In genomic region chr3:109803274-109803673, GRCh38 we compare ENCODE assay signal across 12 cellular contexts.
DNase-seq lines count a peak whose midpoint lies in the region; ATAC-seq and TF ChIP-seq lines count a peak whose summit lies in the region.
"Had no signal": no experiment of that assay in that cellular context is flagged by ENCODE, and none has a peak within 500 bp of the region (broad histone marks: within the 10 kb centered on the region; RNA-seq: fewer than 3 reads in every experiment).

No MANE protein-coding gene starts in this region.

- H3K4me1 Mint-ChIP-seq in activated CD8-positive, alpha-beta T cell treated with anti-CD3 and anti-CD28 coated beads, Interleukin-2, amount 10 ng/mL, durations not matched to agents 7 days and 5 days (ENCODE audit: low read depth), result peaks cover 47% of the 10 kb centered on the region
- H3K4me1 Mint-ChIP-seq in activated CD8-positive, alpha-beta T cell treated with anti-CD3 and anti-CD28 coated beads for 36 hours (ENCODE audit: low read depth), result peaks cover 50% of the 10 kb centered on the region

- H4K20me1 ChIP-seq in OCI-LY7 (ENCODE audit: insufficient read depth, low read length) (no peaks in the 10 kb centered on the region), fibroblast of lung (ENCODE audit: control insufficient read depth, extremely low read depth, insufficient read depth, low read length) (no peaks in the 10 kb centered on the region)

- H3K9ac ChIP-seq in fibroblast of lung (ENCODE audit: insufficient read depth, low read length), result no peak overlapping the region

- H3K4me2 ChIP-seq in OCI-LY7 (ENCODE audit: low read length), result no peak overlapping the region
- no peak overlapping the region for H3K4me2 ChIP-seq in fibroblast of lung (ENCODE audit: extremely low read depth, insufficient read depth, low read length)

- H3K36me3 Mint-ChIP-seq in activated CD8-positive, alpha-beta T cell treated with anti-CD3 and anti-CD28 coated beads, Interleukin-2, amount 10 ng/mL, durations not matched to agents 7 days and 5 days (ENCODE audit: low read depth), result peaks cover 39% of the 10 kb centered on the region
- peaks cover 10% of the 10 kb centered on the region for H3K36me3 Mint-ChIP-seq in activated CD8-positive, alpha-beta T cell treated with anti-CD3 and anti-CD28 coated beads for 36 hours (ENCODE audit: low read depth)

- H3K27ac Mint-ChIP-seq in activated CD8-positive, alpha-beta T cell treated with anti-CD3 and anti-CD28 coated beads, Interleukin-2, amount 10 ng/mL, durations not matched to agents 7 days and 5 days, result peak overlapping the region; percentile 2
- no peak overlapping the region for H3K27ac Mint-ChIP-seq in activated CD8-positive, alpha-beta T cell treated with anti-CD3 and anti-CD28 coated beads for 36 hours

- peaks cover 23% of the 10 kb centered on the region for H3K9me3 Mint-ChIP-seq in activated CD8-positive, alpha-beta T cell treated with anti-CD3 and anti-CD28 coated beads, Interleukin-2, amount 10 ng/mL, durations not matched to agents 7 days and 5 days (ENCODE audit: insufficient read depth)
- H3K9me3 Mint-ChIP-seq in activated CD8-positive, alpha-beta T cell treated with anti-CD3 and anti-CD28 coated beads for 36 hours, result peaks cover 19% of the 10 kb centered on the region

- H3K4me3 Mint-ChIP-seq in activated CD8-positive, alpha-beta T cell treated with anti-CD3 and anti-CD28 coated beads, Interleukin-2, amount 10 ng/mL, durations not matched to agents 7 days and 5 days, result no peak overlapping the region
- no peak overlapping the region for H3K4me3 Mint-ChIP-seq in activated CD8-positive, alpha-beta T cell treated with anti-CD3 and anti-CD28 coated beads for 36 hours

- no TSS peak for BruUV-seq in OCI-LY7 (replicated peaks; lab: Mats Ljungman, UMichigan)

- H3K36me3 ChIP-seq in OCI-LY7 (ENCODE audit: insufficient read depth, low read length), result no peaks in the 10 kb centered on the region
- no peaks in the 10 kb centered on the region for H3K36me3 ChIP-seq in fibroblast of lung (ENCODE audit: control insufficient read depth, insufficient read depth, low read length)
- H3K36me3 ChIP-seq in thoracic aorta, result no peaks in the 10 kb centered on the region
- no peaks in the 10 kb centered on the region for H3K36me3 ChIP-seq in vagina

- H3K27me3 ChIP-seq in fibroblast of lung (ENCODE audit: control insufficient read depth, insufficient read depth, low read length), result no peaks in the 10 kb centered on the region
- H3K27me3 ChIP-seq in thoracic aorta (replicated peaks; ENCODE audit: insufficient read depth), result no peaks in the 10 kb centered on the region
- no peaks in the 10 kb centered on the region for H3K27me3 ChIP-seq in vagina

- no peaks in the 10 kb centered on the region for H3K79me2 ChIP-seq in OCI-LY7 (ENCODE audit: insufficient read depth, low read depth, low read length)
- no peaks in the 10 kb centered on the region for H3K79me2 ChIP-seq in fibroblast of lung (ENCODE audit: control insufficient read depth, insufficient read depth, low read length)

- H3K4me1 ChIP-seq in OCI-LY7 (ENCODE audit: insufficient read depth, low read length, poor library complexity, severe bottlenecking) (no peaks in the 10 kb centered on the region), fibroblast of lung (ENCODE audit: control insufficient read depth, extremely low read depth, insufficient read depth, low read length) (peaks cover 2% of the 10 kb centered on the region), thoracic aorta (ENCODE audit: control insufficient read depth in 1 of 2, low read depth in 2 of 2) (no peaks in the 10 kb centered on the region), vagina (no peaks in the 10 kb centered on the region)

- TF ChIP-seq CTCF in activated CD8-positive, alpha-beta T cell treated with anti-CD3 and anti-CD28 coated beads for 36 hours (IDR thresholded peaks at IDR 0.05), result no peak
- TF ChIP-seq CTCF in OCI-LY7 (conservative IDR thresholded peaks at IDR 0.05; ENCODE audit: low read length), result peak; percentile 34; the same call in 1 of the 2 replicates
- TF ChIP-seq CTCF in fibroblast of lung (conservative IDR thresholded peaks at IDR 0.05 in 1 of 2, IDR thresholded peaks at IDR 0.05 in 1 of 2; ENCODE audit: low read depth in 1 of 2, low read length in 2 of 2), result peak; percentile 24 to 34
- peak; percentile 7 for TF ChIP-seq CTCF in thoracic aorta (IDR thresholded peaks at IDR 0.05)
- TF ChIP-seq CTCF in vagina (IDR thresholded peaks at IDR 0.05), result no peak

- H3K27ac ChIP-seq in OCI-LY7 (ENCODE audit: low read depth, low read length, poor library complexity, severe bottlenecking) (no peak overlapping the region), fibroblast of lung (ENCODE audit: insufficient read depth, low read length) (no peak overlapping the region), thoracic aorta (no peak overlapping the region), vagina (no peak overlapping the region)

- no peaks in the 10 kb centered on the region for H3K27me3 Mint-ChIP-seq in activated CD8-positive, alpha-beta T cell treated with anti-CD3 and anti-CD28 coated beads, Interleukin-2, amount 10 ng/mL, durations not matched to agents 7 days and 5 days (ENCODE audit: low read depth)
- no peaks in the 10 kb centered on the region for H3K27me3 Mint-ChIP-seq in activated CD8-positive, alpha-beta T cell treated with anti-CD3 and anti-CD28 coated beads for 36 hours

- POLR2A ChIA-PET in activated CD8-positive, alpha-beta T cell treated with anti-CD3 and anti-CD28 coated beads, Interleukin-2, amount 10 ng/mL, durations not matched to agents 7 days and 5 days (lab: Charles Lee), result interaction anchor here (0.7 kb wide), 1 partner anchor 324 kb away, joined by 3 read pairs; no protein-coding TSS in a partner anchor
- POLR2A ChIA-PET in activated CD8-positive, alpha-beta T cell treated with anti-CD3 and anti-CD28 coated beads for 36 hours (lab: Charles Lee), result no interaction called here
- POLR2A ChIA-PET in OCI-LY7 (lab: Charles Lee), result no interaction called here

- intact Hi-C loops in activated CD8-positive, alpha-beta T cell treated with anti-CD3 and anti-CD28 coated beads for 36 hours (cut with micrococcal nuclease), result loop anchor here (10.0 kb wide), 1 partner anchor 1742 kb away; the partner anchor contains the start of gene CD96
- intact Hi-C loops in OCI-LY7 (cut with micrococcal nuclease; ENCODE audit: unreplicated experiment), result no loop called here
- intact Hi-C loops in vagina (cut with DNase I), result no loop called here

- CTCF ChIA-PET in activated CD8-positive, alpha-beta T cell treated with anti-CD3 and anti-CD28 coated beads, Interleukin-2, amount 10 ng/mL, durations not matched to agents 7 days and 5 days (lab: Charles Lee), result interaction anchor here (3.5 kb wide), 1 partner anchor 10 kb away, joined by 13 read pairs; no protein-coding TSS in a partner anchor
- CTCF ChIA-PET in activated CD8-positive, alpha-beta T cell treated with anti-CD3 and anti-CD28 coated beads for 36 hours (lab: Charles Lee), result interaction anchor here (1.4 to 3.2 kb wide), 2 partner anchors 10 to 50 kb away, joined by 4 to 18 read pairs; no protein-coding TSS in a partner anchor
- CTCF ChIA-PET in OCI-LY7 (lab: Charles Lee; ENCODE audit: unreplicated experiment), result no interaction called here

- no peaks in the 10 kb centered on the region for H3K9me2 ChIP-seq in OCI-LY7 (ENCODE audit: insufficient read depth, low read length)

- no peak for ATAC-seq in activated CD8-positive, alpha-beta T cell treated with anti-CD3 and anti-CD28 coated beads, Interleukin-2, amount 10 ng/mL, durations not matched to agents 7 days and 5 days
- no peak for ATAC-seq in activated CD8-positive, alpha-beta T cell treated with anti-CD3 and anti-CD28 coated beads for 36 hours
- no peak for ATAC-seq in thoracic aorta (ENCODE audit: insufficient number of reproducible peaks, low FRiP score, low read depth)
- no peak for ATAC-seq in GM21360 (IDR thresholded peaks at IDR 0.05; ENCODE audit: unreplicated experiment)
- ATAC-seq in HG03097 (IDR thresholded peaks at IDR 0.05; ENCODE audit: low FRiP score, unreplicated experiment), result no peak

- TF ChIP-seq POLR2A in vagina (IDR thresholded peaks at IDR 0.05), result no peak

- H3K9me3 ChIP-seq in OCI-LY7 (ENCODE audit: low read length), result no peaks in the 10 kb centered on the region
- H3K9me3 ChIP-seq in fibroblast of lung (ENCODE audit: control insufficient read depth, insufficient read depth, low read depth, low read length), result no peaks in the 10 kb centered on the region
- no peaks in the 10 kb centered on the region for H3K9me3 ChIP-seq in thoracic aorta
- no peaks in the 10 kb centered on the region for H3K9me3 ChIP-seq in vagina

- DNase-seq in activated CD8-positive, alpha-beta T cell treated with anti-CD3 and anti-CD28 coated beads, Interleukin-2, amount 10 ng/mL, durations not matched to agents 7 days and 5 days, result no peak
- no peak for DNase-seq in activated CD8-positive, alpha-beta T cell treated with anti-CD3 and anti-CD28 coated beads for 36 hours
- DNase-seq in OCI-LY7 (ENCODE audit: low spot score) (no peak), fibroblast of lung (ENCODE audit: low read depth in 2 of 2) (no peak), thoracic aorta (ENCODE audit: low spot score) (no peak), vagina (ENCODE audit: extremely low spot score in 2 of 2) (no peak)
- DNase-seq: activated naive CD4-positive, alpha-beta T cell treated with anti-CD3 and anti-CD28 coated beads, Interleukin-2, amount 50 U/mL, for 16 hours; NCI-H1930; stimulated activated CD4-positive, alpha-beta T cell treated with anti-CD3 and anti-CD28 coated beads, Interleukin-4, amount 100 ng/mL, for 4 hours; substantia nigra had no signal

- H2AFZ ChIP-seq in OCI-LY7 (ENCODE audit: low read length) (no peak overlapping the region), fibroblast of lung (ENCODE audit: low read length) (no peak overlapping the region)

- H3K4me3 ChIP-seq in OCI-LY7 (ENCODE audit: low read depth, low read length, poor library complexity, severe bottlenecking), result no peak overlapping the region
- H3K4me3 ChIP-seq in fibroblast of lung (replicated peaks in 1 of 4; ENCODE audit: control extremely low read depth in 1 of 4, insufficient read depth in 1 of 4, low read depth in 3 of 4, low read length in 4 of 4), result no peak overlapping the region
- H3K4me3 ChIP-seq in thoracic aorta, result no peak overlapping the region
- H3K4me3 ChIP-seq in vagina, result no peak overlapping the region

Comparison
In these comparisons a context has a peak if more than half of its experiments do, and no peak if none do; other contexts are left out.
1. CTCF ChIP-seq: peak in OCI-LY7 (single experiment), fibroblast of lung (2 of 2) and thoracic aorta (single experiment); none in activated CD8-positive, alpha-beta T cell treated with anti-CD3 and anti-CD28 coated beads for 36 hours (single experiment) and vagina (0 of 3).